Comparison of ENCODE assay signal across 1 cellular context in the genomic region with DNA sequence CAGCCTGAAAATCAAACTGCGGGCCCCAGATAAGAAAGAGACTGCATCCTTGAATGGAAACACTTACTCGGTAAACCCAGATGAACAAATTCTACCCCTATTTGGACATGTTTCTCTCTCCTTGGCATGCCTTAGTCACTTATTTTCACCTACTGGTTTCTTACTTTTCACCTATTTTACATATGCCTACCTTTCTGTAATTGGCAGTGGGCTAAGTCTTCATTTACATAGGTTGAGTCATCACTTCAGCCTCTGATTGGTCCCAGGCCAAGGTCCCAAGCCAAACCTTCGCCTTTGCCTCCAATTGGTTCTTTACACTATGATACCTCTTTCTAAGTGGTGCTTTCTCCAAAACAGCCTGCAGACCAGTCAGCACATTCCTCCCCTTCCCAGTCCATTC.
TF ChIP-seq lines count a peak whose summit lies in the region.

No MANE protein-coding gene starts in this region.

TF ChIP-seq in WTC11, 78 proteins besides CTCF, POLR2A, EP300 and RAD21 (continued from another document):
- TF ChIP-seq, protein P1, sequence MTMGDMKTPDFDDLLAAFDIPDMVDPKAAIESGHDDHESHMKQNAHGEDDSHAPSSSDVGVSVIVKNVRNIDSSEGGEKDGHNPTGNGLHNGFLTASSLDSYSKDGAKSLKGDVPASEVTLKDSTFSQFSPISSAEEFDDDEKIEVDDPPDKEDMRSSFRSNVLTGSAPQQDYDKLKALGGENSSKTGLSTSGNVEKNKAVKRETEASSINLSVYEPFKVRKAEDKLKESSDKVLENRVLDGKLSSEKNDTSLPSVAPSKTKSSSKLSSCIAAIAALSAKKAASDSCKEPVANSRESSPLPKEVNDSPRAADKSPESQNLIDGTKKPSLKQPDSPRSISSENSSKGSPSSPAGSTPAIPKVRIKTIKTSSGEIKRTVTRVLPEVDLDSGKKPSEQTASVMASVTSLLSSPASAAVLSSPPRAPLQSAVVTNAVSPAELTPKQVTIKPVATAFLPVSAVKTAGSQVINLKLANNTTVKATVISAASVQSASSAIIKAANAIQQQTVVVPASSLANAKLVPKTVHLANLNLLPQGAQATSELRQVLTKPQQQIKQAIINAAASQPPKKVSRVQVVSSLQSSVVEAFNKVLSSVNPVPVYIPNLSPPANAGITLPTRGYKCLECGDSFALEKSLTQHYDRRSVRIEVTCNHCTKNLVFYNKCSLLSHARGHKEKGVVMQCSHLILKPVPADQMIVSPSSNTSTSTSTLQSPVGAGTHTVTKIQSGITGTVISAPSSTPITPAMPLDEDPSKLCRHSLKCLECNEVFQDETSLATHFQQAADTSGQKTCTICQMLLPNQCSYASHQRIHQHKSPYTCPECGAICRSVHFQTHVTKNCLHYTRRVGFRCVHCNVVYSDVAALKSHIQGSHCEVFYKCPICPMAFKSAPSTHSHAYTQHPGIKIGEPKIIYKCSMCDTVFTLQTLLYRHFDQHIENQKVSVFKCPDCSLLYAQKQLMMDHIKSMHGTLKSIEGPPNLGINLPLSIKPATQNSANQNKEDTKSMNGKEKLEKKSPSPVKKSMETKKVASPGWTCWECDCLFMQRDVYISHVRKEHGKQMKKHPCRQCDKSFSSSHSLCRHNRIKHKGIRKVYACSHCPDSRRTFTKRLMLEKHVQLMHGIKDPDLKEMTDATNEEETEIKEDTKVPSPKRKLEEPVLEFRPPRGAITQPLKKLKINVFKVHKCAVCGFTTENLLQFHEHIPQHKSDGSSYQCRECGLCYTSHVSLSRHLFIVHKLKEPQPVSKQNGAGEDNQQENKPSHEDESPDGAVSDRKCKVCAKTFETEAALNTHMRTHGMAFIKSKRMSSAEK (CRISPR knock-in tag; IDR thresholded peaks at IDR 0.05; ENCODE audit: borderline replicate concordance): no peak
